14 cellular contexts compared by ENCODE assay signal in genomic region chr4:114146947-114147618, GRCh38.
DNase-seq lines count a peak whose midpoint lies in the region; ATAC-seq, FAIRE-seq and TF ChIP-seq lines count a peak whose summit lies in the region.
"Had no signal": no experiment of that assay in that cellular context is flagged by ENCODE, and none has a peak within 500 bp of the region (broad histone marks: within the 10 kb centered on the region; RNA-seq: fewer than 3 reads in every experiment).

No MANE protein-coding gene starts in this region.

- no peak for DNase-seq in activated T-cell treated with anti-CD3 and anti-CD28 coated beads, Interleukin-2, amount 50 U/mL, for 72 hours
- no peak for DNase-seq in activated T-cell treated with anti-CD3 and anti-CD28 coated beads, Interleukin-2, amount 50 U/mL, for 1 hour
- DNase-seq in NOMO-1 treated with DMSO at 0.1 percent for 48 hours (lab: John Stamatoyannopoulos, UW; ENCODE audit: unreplicated experiment) (peak; percentile 74), GM12878 (ENCODE audit: low read depth, low spot score) (no peak), MM.1S (no peak), NCI-H2081 treated with DMSO at 0.1 percent for 48 hours (lab: John Stamatoyannopoulos, UW) (no peak)
- DNase-seq in stimulated activated naive B cell treated with anti-CD40 and anti-IgM and Interleukin-4, amounts not matched to agents 10 μg/mL and 1 μg/mL and 100 μg/mL, for 72 hours = no peak
- DNase-seq in stimulated activated CD4-positive, alpha-beta T cell treated with anti-CD3 and anti-CD28 coated beads, Interleukin-2, amount 100 ng/mL, for 48 hours = no peak
- DNase-seq: activated CD4-positive, CD25-positive, alpha-beta regulatory T cell; colonic mucosa; NCI-H226; SHP77 had no signal

- H3K4me2 ChIP-seq in GM12878 (ENCODE audit: control insufficient read depth, insufficient read depth) = no peak overlapping the region
- H3K4me2 ChIP-seq in MM.1S (ENCODE audit: low read depth, low read length) = no peak overlapping the region

- RAD21 ChIA-PET in GM12878 (lab: Charles Lee; ENCODE audit: unreplicated experiment) = no interaction called here

- no peak overlapping the region for H3K9ac ChIP-seq in GM12878 (ENCODE audit: control insufficient read depth, insufficient read depth, low read length)
- H3K9ac ChIP-seq in MM.1S (ENCODE audit: low read length) = no peak overlapping the region

- WGBS in GM12878 (ENCODE audit: insufficient coverage, insufficient replicate concordance, low lambda C conversion rate, missing lambda C conversion rate) = 43% methylated on average over 10 of the region's 10 CpGs

- H3K4me1 ChIP-seq in GM12878 (ENCODE audit: control insufficient read depth, insufficient read depth, low read length) (no peaks in the 10 kb centered on the region), MM.1S (ENCODE audit: low read length) (no peaks in the 10 kb centered on the region)
- H3K4me1 ChIP-seq: colonic mucosa, prostate gland had no signal

- no peak for TF ChIP-seq RAD21 in GM12878 (IDR thresholded peaks at IDR 0.05; ENCODE audit: insufficient read depth, low read depth, low read length)

- H3K27ac ChIP-seq in GM12878 (ENCODE audit: control insufficient read depth, insufficient read depth) = no peak overlapping the region
- H3K27ac ChIP-seq in MM.1S (ENCODE audit: low read length) = no peak overlapping the region
- H3K27ac ChIP-seq: colonic mucosa, HL-60, prostate gland had no signal

- H3K27ac Mint-ChIP-seq in activated T-cell treated with anti-CD3 and anti-CD28 coated beads, Interleukin-2, amount 50 U/mL, for 72 hours = no peak overlapping the region
- H3K27ac Mint-ChIP-seq in stimulated activated naive B cell treated with anti-CD40 and anti-IgM and Interleukin-4, amounts not matched to agents 10 μg/mL and 1 μg/mL and 100 μg/mL, for 72 hours = no peak overlapping the region

- POLR2A ChIA-PET in GM12878 (lab: Charles Lee) = no interaction called here

- no TSS peak for BruUV-seq in GM12878 (replicated peaks; lab: Mats Ljungman, UMichigan)

- H3K36me3 ChIP-seq in GM12878 (ENCODE audit: control insufficient read depth in 2 of 2, insufficient read depth in 2 of 2, low read length in 1 of 2) (no peaks in the 10 kb centered on the region), MM.1S (replicated peaks; ENCODE audit: insufficient read depth, low read length) (no peaks in the 10 kb centered on the region)
- H3K36me3 ChIP-seq: colonic mucosa, prostate gland had no signal

- peak in 1 of 2 donors; percentile 21 for ATAC-seq in activated T-cell treated with anti-CD3 and anti-CD28 coated beads, Interleukin-2, amount 50 U/mL, for 72 hours (replicated peaks in 1 of 2)
- peak; percentile 55; the same call in 2 of the 3 replicates for ATAC-seq in GM12878
- ATAC-seq in stimulated activated naive B cell treated with anti-CD40 and anti-IgM and Interleukin-4, amounts not matched to agents 10 μg/mL and 1 μg/mL and 100 μg/mL, for 72 hours (replicated peaks) = peak in 1 of 2 donors; percentile 33

- FAIRE-seq in GM12878 (lab: Jason Lieb, UNC) = no peak

- no peaks in the 10 kb centered on the region for H3K9me2 ChIP-seq in MM.1S (replicated peaks; ENCODE audit: insufficient read depth, low read length)

- H3F3A ChIP-seq in MM.1S (ENCODE audit: insufficient read depth, low read length) = no peaks in the 10 kb centered on the region

- TF ChIP-seq EP300 in GM12878 (IDR thresholded peaks at IDR 0.05; ENCODE audit: borderline replicate concordance in 1 of 2, control insufficient read depth in 1 of 2, low read depth in 2 of 2, low read length in 2 of 2) = no peak

- no peaks in the 10 kb centered on the region for H3K79me2 ChIP-seq in GM12878 (ENCODE audit: control insufficient read depth, insufficient read depth, low read length)
- H3K79me2 ChIP-seq in MM.1S (ENCODE audit: low read length) = no peaks in the 10 kb centered on the region

- H3K36me3 Mint-ChIP-seq in activated T-cell treated with anti-CD3 and anti-CD28 coated beads, Interleukin-2, amount 50 U/mL, for 72 hours (ENCODE audit: insufficient read depth in 2 of 2) = peaks cover 1 to 4% of the 10 kb centered on the region in 2 donors
- H3K36me3 Mint-ChIP-seq in stimulated activated naive B cell treated with anti-CD40 and anti-IgM and Interleukin-4, amounts not matched to agents 10 μg/mL and 1 μg/mL and 100 μg/mL, for 72 hours = no peaks in the 10 kb centered on the region

- intact Hi-C loops in GM12878 (cut with micrococcal nuclease; ENCODE audit: unreplicated experiment) = no loop called here

- H2AFZ ChIP-seq in GM12878 (ENCODE audit: control insufficient read depth, low read depth, low read length) (no peak overlapping the region), MM.1S (ENCODE audit: low read length) (no peak overlapping the region)

- H3K27me3 Mint-ChIP-seq in activated T-cell treated with anti-CD3 and anti-CD28 coated beads, Interleukin-2, amount 50 U/mL, for 72 hours (ENCODE audit: low read depth) = peaks cover 14% of the 10 kb centered on the region
- H3K27me3 Mint-ChIP-seq in stimulated activated naive B cell treated with anti-CD40 and anti-IgM and Interleukin-4, amounts not matched to agents 10 μg/mL and 1 μg/mL and 100 μg/mL, for 72 hours = peaks cover 18 to 23% of the 10 kb centered on the region in 2 donors

- in situ Hi-C loops in GM12878 (cut with MboI) = no loop called here

- TF ChIP-seq POLR2A in GM12878 (IDR thresholded peaks at IDR 0.05; ENCODE audit: low read depth, low read length) = no peak

- H3K9me3 ChIP-seq in GM12878 (replicated peaks; ENCODE audit: control insufficient read depth, insufficient read depth, low read length) = no peaks in the 10 kb centered on the region
- H3K9me3 ChIP-seq in MM.1S (replicated peaks; ENCODE audit: insufficient read depth, low read length) = no peaks in the 10 kb centered on the region
- H3K9me3 ChIP-seq: colonic mucosa, prostate gland had no signal

- H3K4me1 Mint-ChIP-seq in activated T-cell treated with anti-CD3 and anti-CD28 coated beads, Interleukin-2, amount 50 U/mL, for 72 hours (ENCODE audit: low read depth) = peaks cover 13% of the 10 kb centered on the region
- H3K4me1 Mint-ChIP-seq in stimulated activated naive B cell treated with anti-CD40 and anti-IgM and Interleukin-4, amounts not matched to agents 10 μg/mL and 1 μg/mL and 100 μg/mL, for 72 hours = peaks cover 0 to 2% of the 10 kb centered on the region in 2 donors

- H3K27me3 ChIP-seq in GM12878 (replicated peaks in 1 of 2; ENCODE audit: control insufficient read depth in 2 of 2, insufficient read depth in 2 of 2, low read length in 1 of 2) (no peaks in the 10 kb centered on the region), MM.1S (replicated peaks; ENCODE audit: insufficient read depth, low read length) (no peaks in the 10 kb centered on the region)
- H3K27me3 ChIP-seq: colonic mucosa had no signal

- no peaks in the 10 kb centered on the region for H4K20me1 ChIP-seq in GM12878 (ENCODE audit: control insufficient read depth, insufficient read depth)
- H4K20me1 ChIP-seq in MM.1S (ENCODE audit: insufficient read depth, low read length) = no peaks in the 10 kb centered on the region

- H3K9me3 Mint-ChIP-seq in activated T-cell treated with anti-CD3 and anti-CD28 coated beads, Interleukin-2, amount 50 U/mL, for 72 hours = peaks cover 0 to 2% of the 10 kb centered on the region in 2 donors
- H3K9me3 Mint-ChIP-seq in stimulated activated naive B cell treated with anti-CD40 and anti-IgM and Interleukin-4, amounts not matched to agents 10 μg/mL and 1 μg/mL and 100 μg/mL, for 72 hours = peaks cover 0 to 2% of the 10 kb centered on the region in 2 donors

- CTCF ChIA-PET in GM12878 (lab: Yijun Ruan, JAX) = interaction anchor here (0.6 kb wide), 1 partner anchor 468 kb away, joined by 3 read pairs; no protein-coding TSS in a partner anchor

- peak overlapping the region; percentile 69 to 83 for H3K4me3 Mint-ChIP-seq in activated T-cell treated with anti-CD3 and anti-CD28 coated beads, Interleukin-2, amount 50 U/mL, for 72 hours
- H3K4me3 Mint-ChIP-seq in stimulated activated naive B cell treated with anti-CD40 and anti-IgM and Interleukin-4, amounts not matched to agents 10 μg/mL and 1 μg/mL and 100 μg/mL, for 72 hours = peak overlapping the region; percentile 76 to 80

- TF ChIP-seq CTCF in GM12878 (IDR thresholded peaks at IDR 0.05 in 2 of 3, conservative IDR thresholded peaks at IDR 0.05 in 1 of 3; ENCODE audit: control insufficient read depth in 2 of 3, extremely low read depth in 1 of 3, insufficient read depth in 1 of 3, low read depth in 3 of 3, low read length in 3 of 3) = no peak
- TF ChIP-seq CTCF in MM.1S (IDR thresholded peaks at IDR 0.05; ENCODE audit: low read length) = no peak

- SMC1A ChIA-PET in GM12878 (lab: Charles Lee; ENCODE audit: uncharacterized antibody, unreplicated experiment) = interaction anchor here (1.4 kb wide), 1 partner anchor 16 kb away, joined by 3 read pairs; no protein-coding TSS in a partner anchor

- H3K4me3 ChIP-seq in GM12878 = no peak overlapping the region
- H3K4me3 ChIP-seq in MM.1S (ENCODE audit: low read length) = no peak overlapping the region
- H3K4me3 ChIP-seq: colonic mucosa, prostate gland had no signal

TF ChIP-seq in GM12878, 131 proteins besides CTCF, POLR2A, EP300 and RAD21 (continues in another document):
- no peak for TF ChIP-seq ESRRA (IDR thresholded peaks at IDR 0.05; ENCODE audit: low read length)
